Comparison of ENCODE assay signal across 8 cellular contexts in the genomic region with DNA sequence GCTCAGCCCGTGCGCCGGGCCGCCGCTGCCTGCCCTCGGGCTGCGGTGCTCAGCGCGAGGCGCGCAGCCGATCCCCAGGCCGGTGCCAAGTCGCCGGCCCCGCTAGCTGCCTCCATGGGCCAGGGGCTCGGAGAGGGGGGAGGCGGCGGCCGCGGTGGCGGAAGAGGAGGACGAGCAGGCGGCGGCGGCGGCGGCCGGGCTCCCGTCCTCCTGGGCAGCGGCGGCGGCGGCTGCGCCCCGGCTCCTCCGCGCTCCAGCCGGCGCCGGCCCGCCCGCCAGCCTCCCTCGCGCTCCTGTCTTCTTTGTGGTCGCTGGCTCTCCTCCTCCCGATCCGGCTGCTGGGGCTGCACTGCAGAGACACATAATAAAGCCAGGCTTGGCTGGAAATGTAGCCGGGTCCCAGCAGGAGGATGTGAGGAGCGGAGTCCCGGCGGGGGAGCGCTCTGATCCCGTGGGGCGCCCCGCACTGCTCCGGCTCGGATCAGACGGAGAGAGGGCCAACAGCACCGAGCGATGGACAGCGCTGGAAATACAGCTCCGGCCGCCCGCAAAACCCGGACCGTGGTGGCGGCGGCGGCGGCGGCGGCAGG. TPM values are rescaled to one million over a fixed set of nuclear protein-coding genes. Genes with fewer than 3 reads are reported as not detected.
DNase-seq lines count a peak whose midpoint lies in the region; ATAC-seq and TF ChIP-seq lines count a peak whose summit lies in the region.

No MANE protein-coding gene starts in this region.

- H3F3A ChIP-seq in GM23338 (replicated peaks; ENCODE audit: low read depth) = 0 out of 2 replicates have a peak, but pooled peaks cover 10% of the 10 kb centered on the region

- no peaks in the 10 kb centered on the region; the same call in 2 of the 3 replicates for H3K9me3 Mint-ChIP-seq in GM23338
- no peaks in the 10 kb centered on the region for H3K9me3 Mint-ChIP-seq in brain

- H3K36me3 ChIP-seq in GM23338 (ENCODE audit: insufficient read depth) = no peaks in the 10 kb centered on the region
- H3K36me3 ChIP-seq in hepatocyte (replicated peaks; ENCODE audit: insufficient read depth, low read depth) = no peaks in the 10 kb centered on the region
- H3K36me3 ChIP-seq in prostate gland = no peaks in the 10 kb centered on the region

- peak; percentile 29 for DNase-seq in AG09319 (ENCODE audit: extremely low read depth, low read depth)
- DNase-seq in GM23338 (ENCODE audit: low spot score) = peak; percentile 89
- DNase-seq in OCI-M1 (lab: John Stamatoyannopoulos, UW) = peak; percentile 39
- peak; percentile 93 for DNase-seq in hepatocyte (ENCODE audit: low spot score)
- DNase-seq in prostate gland (ENCODE audit: low spot score) = peak; percentile 69
- DNase-seq in NCI-H2081 treated with DMSO at 0.1 percent for 48 hours (lab: John Stamatoyannopoulos, UW) = no peak

- intact Hi-C loops in prostate gland (cut with DNase I) = loop anchor here (5.0 to 10.0 kb wide), 6 partner anchors 105 to 365 kb away; partner anchors contain the start of gene TENT4B

- H3K27ac Mint-ChIP-seq in GM23338 (no peak overlapping the region), brain (peak overlapping the region; percentile 80 to 97 (median 96))

- peaks cover 35% of the 10 kb centered on the region for H3K4me1 Mint-ChIP-seq in GM23338
- peaks cover 43% of the 10 kb centered on the region for H3K4me1 Mint-ChIP-seq in brain

- H3K27me3 ChIP-seq in GM23338 (ENCODE audit: insufficient read depth) = peaks cover 37% of the 10 kb centered on the region
- H3K27me3 ChIP-seq in hepatocyte = no peaks in the 10 kb centered on the region
- H3K27me3 ChIP-seq in prostate gland (replicated peaks; ENCODE audit: insufficient read depth) = no peaks in the 10 kb centered on the region

- H3K27ac ChIP-seq in GM23338 (ENCODE audit: low read depth) (no peak overlapping the region), hepatocyte (peak overlapping the region; percentile 46), prostate gland (peak overlapping the region; percentile 85 to 86)

- ATAC-seq in GM23338 (peak; percentile 15), HG02981 (IDR thresholded peaks at IDR 0.05; ENCODE audit: unreplicated experiment) (no peak)

- peak; percentile 34 for TF ChIP-seq CTCF in AG09319 (IDR thresholded peaks at IDR 0.05; ENCODE audit: low read depth, low read length)
- TF ChIP-seq CTCF in GM23338 (conservative IDR thresholded peaks at IDR 0.05; ENCODE audit: low read depth in 2 of 2) = peak in 1 of 2 experiments; percentile 68; a peak in 2 of 4 replicates
- no peak for TF ChIP-seq CTCF in brain (conservative IDR thresholded peaks at IDR 0.05)
- peak; percentile 57 for TF ChIP-seq CTCF in hepatocyte (IDR thresholded peaks at IDR 0.05; ENCODE audit: poor library complexity)
- TF ChIP-seq CTCF in prostate gland (IDR thresholded peaks at IDR 0.05) = peak in 2 of 4 experiments; percentile 21 to 41

- peaks cover 9% of the 10 kb centered on the region; the same call in 2 of the 3 replicates for H3K36me3 Mint-ChIP-seq in GM23338 (ENCODE audit: low read depth)
- H3K36me3 Mint-ChIP-seq in brain = no peaks in the 10 kb centered on the region

- H2AFZ ChIP-seq in GM23338 (no peak overlapping the region), hepatocyte (no peak overlapping the region)

- H3K9me3 ChIP-seq in hepatocyte (ENCODE audit: low read depth) (no peaks in the 10 kb centered on the region), prostate gland (no peaks in the 10 kb centered on the region)

- peaks cover 31% of the 10 kb centered on the region for H3K79me2 ChIP-seq in GM23338 (replicated peaks; ENCODE audit: insufficient read depth)
- H3K79me2 ChIP-seq in hepatocyte = peaks cover 30% of the 10 kb centered on the region

- H3K9me2 ChIP-seq in GM23338 (ENCODE audit: insufficient read depth) (no peaks in the 10 kb centered on the region), hepatocyte (replicated peaks; ENCODE audit: insufficient read depth) (no peaks in the 10 kb centered on the region)

- H3K4me3 ChIP-seq in GM23338 (peak overlapping the region; percentile 90), hepatocyte (peak overlapping the region; percentile 50), prostate gland (peak overlapping the region; percentile 70 to 79)

- H3K4me2 ChIP-seq in GM23338 = peak overlapping the region; percentile 92
- H3K4me2 ChIP-seq in hepatocyte = peak overlapping the region; percentile 98

- under 1% methylated on average over 34 of the region's 73 CpGs for WGBS in hepatocyte (ENCODE audit: low lambda C conversion rate, missing lambda C conversion rate)
- 0% methylated on average over 53 of the region's 73 CpGs for WGBS in prostate gland

- peak overlapping the region; percentile 81 for H3K4me3 Mint-ChIP-seq in GM23338
- H3K4me3 Mint-ChIP-seq in brain = peak overlapping the region; percentile 91 to 96 (median 94)

- H3K27me3 Mint-ChIP-seq in GM23338 (ENCODE audit: insufficient read depth, low read depth, poor library complexity) (peaks cover 24% of the 10 kb centered on the region), brain (peaks cover 31% of the 10 kb centered on the region)

- TF ChIP-seq POLR2A in prostate gland (IDR thresholded peaks at IDR 0.05) = no peak

- H4K20me1 ChIP-seq in GM23338 (replicated peaks; ENCODE audit: insufficient read depth) (peaks cover 7% of the 10 kb centered on the region; the same call in 1 of the 2 replicates), hepatocyte (ENCODE audit: insufficient read depth, poor library complexity, severe bottlenecking) (peaks cover 11% of the 10 kb centered on the region)

- H3K4me1 ChIP-seq in GM23338 (ENCODE audit: insufficient read depth) = peaks cover 23% of the 10 kb centered on the region
- H3K4me1 ChIP-seq in hepatocyte (ENCODE audit: insufficient read depth) = peaks cover 39% of the 10 kb centered on the region
- peaks cover 6% of the 10 kb centered on the region for H3K4me1 ChIP-seq in prostate gland (replicated peaks)

TF ChIP-seq in GM23338, 12 proteins besides CTCF, POLR2A, EP300 and RAD21:
- peak; percentile 34 for TF ChIP-seq REST (IDR thresholded peaks at IDR 0.05; ENCODE audit: unreplicated experiment)
- TF ChIP-seq ZNF114 (CRISPR knock-in tag; IDR thresholded peaks at IDR 0.05) = no peak

RNA-seq across cellular contexts. Expression of gene ZNF423, which starts 0.9 kb away (rescaled TPM):
- total RNA-seq in GM23338 (2014; rRNA removed; shearing (Covaris generic)) = 39.6 and 41.8 TPM in 2 replicates
- polyA plus RNA-seq in GM23338 (2016; fragmentation: Nextera tagmentation; extraction: Ambion mirVana) = 14.9 and 15.2 TPM in 2 replicates
- 32.7 TPM for polyA plus RNA-seq in brain (ENCODE audit: insufficient read depth, low read depth, low replicate concordance)
- 7.6 and 11.8 TPM in 2 replicates for total RNA-seq in hepatocyte
- 9.6 and 11.3 TPM in 2 replicates for polyA plus RNA-seq in hepatocyte
- total RNA-seq in prostate gland = 10 to 100 TPM in 1 of 2 donors, 1 to 10 TPM in 1; 6.1 to 22.7 TPM

Comparison
In these comparisons a context has a peak if more than half of its experiments do, and no peak if none do; other contexts are left out.
1. CTCF ChIP-seq: peak in AG09319 (single experiment) and hepatocyte (single experiment); none in brain (0 of 2).
2. Peak in every context shown above with its lines, with median percentiles within 50 percentile points of each other: H3K4me3 ChIP-seq.